ENCODE assay signal across 1 cellular context in genomic region chr4:1883583-1883982, GRCh38.
TF ChIP-seq lines count a peak whose summit lies in the region.

No MANE protein-coding gene starts in this region.

TF ChIP-seq in GM12878, 131 proteins besides CTCF, POLR2A, EP300 and RAD21:
- TF ChIP-seq SUPT20H (IDR thresholded peaks at IDR 0.05; ENCODE audit: borderline replicate concordance, control insufficient read depth, low read depth, low read length) (no peak), ZNF274 (IDR thresholded peaks at IDR 0.05; ENCODE audit: insufficient read depth, insufficient read length) (no peak), ZZZ3 (IDR thresholded peaks at IDR 0.05; ENCODE audit: control insufficient read depth, insufficient read length, low read depth) (no peak), SRF (IDR thresholded peaks at IDR 0.05; ENCODE audit: low read depth in 2 of 2, low read length in 2 of 2) (no peak), CBX5 (IDR thresholded peaks at IDR 0.05; ENCODE audit: low read depth) (no peak), SIX5 (IDR thresholded peaks at IDR 0.05; ENCODE audit: low read depth, low read length, severe bottlenecking) (no peak), KLF5 (IDR thresholded peaks at IDR 0.05; ENCODE audit: partially characterized antibody) (no peak), SREBF1 (IDR thresholded peaks at IDR 0.05; ENCODE audit: low read length) (no peak), YY1 (IDR thresholded peaks at IDR 0.05; ENCODE audit: low read depth, low read length) (no peak), HDAC6 (IDR thresholded peaks at IDR 0.05; ENCODE audit: unreplicated experiment) (no peak), NR2F1 (conservative IDR thresholded peaks at IDR 0.05) (no peak), PML (IDR thresholded peaks at IDR 0.05; ENCODE audit: low read length) (no peak), MEF2A (IDR thresholded peaks at IDR 0.05; ENCODE audit: insufficient read depth, low read depth, low read length) (no peak), TCF12 (IDR thresholded peaks at IDR 0.05; ENCODE audit: low read depth, low read length) (no peak), EED (IDR thresholded peaks at IDR 0.05; ENCODE audit: low read depth) (no peak), FOXM1 (IDR thresholded peaks at IDR 0.05; ENCODE audit: low read depth, low read length) (no peak), RAD51 (IDR thresholded peaks at IDR 0.05) (no peak), HSF1 (IDR thresholded peaks at IDR 0.05; ENCODE audit: low read depth, low read length) (no peak)
TF ChIP-seq in GM12878: peak in this region for 0.
